8 cellular contexts compared by ENCODE assay signal in genomic region chr14:34722723-34723545, GRCh38.
DNase-seq lines count a peak whose midpoint lies in the region; ATAC-seq, FAIRE-seq and TF ChIP-seq lines count a peak whose summit lies in the region.

No MANE protein-coding gene starts in this region.

- peak overlapping the region; percentile 81 for H3K27ac ChIP-seq in substantia nigra (ENCODE audit: low read depth, low read length, poor library complexity, severe bottlenecking)

- DNase-seq in AG09309 (ENCODE audit: low read depth) (no peak), GM18507 (ENCODE audit: extremely low spot score, insufficient read length, low read depth) (no peak), NCI-H2171 treated with DMSO at 0.1 percent for 48 hours (lab: John Stamatoyannopoulos, UW) (peak; percentile 73), epidermal melanocyte (ENCODE audit: insufficient read length, low spot score) (peak; percentile 78), midbrain (lab: John Stamatoyannopoulos, UW) (peak; percentile 75), substantia nigra (lab: John Stamatoyannopoulos, UW) (peak in 28 of 49 donors; percentile 4 to 62 (median 22))
- peak; percentile 30 for DNase-seq in activated CD4-positive, alpha-beta T cell treated with anti-CD3 and anti-CD28 coated beads, Interleukin-2, amount 50 U/mL, for 1 hour

- ATAC-seq in GM19455 (IDR thresholded peaks at IDR 0.05; ENCODE audit: unreplicated experiment): no peak

- peak; percentile 73 for TF ChIP-seq CTCF in AG09309 (IDR thresholded peaks at IDR 0.05; ENCODE audit: control insufficient read depth, insufficient read depth, low read depth, low read length, missing control alignments)

- H3K4me3 ChIP-seq in AG09309 (ENCODE audit: control insufficient read depth, low read depth, low read length): no peak overlapping the region

- FAIRE-seq in GM18507 (lab: Jason Lieb, UNC): peak; percentile 68

Comparison
In these comparisons a context has a peak if more than half of its experiments do, and no peak if none do; other contexts are left out.
1. DNase-seq: peak in NCI-H2171 treated with DMSO at 0.1 percent for 48 hours (single experiment), activated CD4-positive, alpha-beta T cell treated with anti-CD3 and anti-CD28 coated beads, Interleukin-2, amount 50 U/mL, for 1 hour (single experiment), epidermal melanocyte (single experiment), midbrain (single experiment) and substantia nigra (28 of 49); none in AG09309 (single experiment) and GM18507 (single experiment).